Comparison of ENCODE assay signal across 8 cellular contexts in the genomic region with DNA sequence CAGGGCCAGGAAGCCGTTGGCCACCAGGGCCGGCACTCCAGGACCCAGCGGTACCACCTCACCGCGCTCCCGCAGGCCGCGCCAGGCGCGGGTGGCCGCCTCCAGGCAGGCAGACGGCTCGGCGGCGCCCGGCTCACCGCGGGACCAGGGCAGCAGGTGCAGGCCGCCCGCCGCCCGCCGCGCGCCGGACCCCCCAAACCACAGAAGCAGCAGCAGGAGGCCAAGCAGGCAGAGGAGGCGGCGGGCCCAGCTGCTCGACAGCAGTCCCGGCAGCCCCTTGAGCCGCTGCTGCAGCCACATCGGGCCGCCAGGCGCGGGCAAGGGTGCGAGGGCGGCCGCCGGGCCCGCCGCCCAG. TPM values are rescaled to one million over a fixed set of nuclear protein-coding genes. Genes with fewer than 3 reads are reported as not detected.
DNase-seq lines count a peak whose midpoint lies in the region; ATAC-seq and TF ChIP-seq lines count a peak whose summit lies in the region.

No MANE protein-coding gene starts in this region.

- peak; percentile 16 for ATAC-seq in GM21737 (IDR thresholded peaks at IDR 0.05; ENCODE audit: unreplicated experiment)

- no peaks in the 10 kb centered on the region for H3K9me3 ChIP-seq in CD8-positive, alpha-beta memory T cell (ENCODE audit: low read length)
- H3K9me3 ChIP-seq in OCI-LY3 (ENCODE audit: insufficient read depth, low read length) = no peaks in the 10 kb centered on the region
- H3K9me3 ChIP-seq in esophagus squamous epithelium = no peaks in the 10 kb centered on the region

- no peak for TF ChIP-seq POLR2A in esophagus squamous epithelium (IDR thresholded peaks at IDR 0.05)

- no peaks in the 10 kb centered on the region for H3K9me3 Mint-ChIP-seq in CD8-positive, alpha-beta memory T cell

- H3K27ac Mint-ChIP-seq in CD8-positive, alpha-beta memory T cell = peak overlapping the region in 1 of 8 donors; percentile 92

- peaks cover 18% of the 10 kb centered on the region for H3K4me1 ChIP-seq in CD8-positive, alpha-beta memory T cell (ENCODE audit: insufficient read depth, low read length)
- H3K4me1 ChIP-seq in OCI-LY3 (ENCODE audit: low read length) (peaks cover 27% of the 10 kb centered on the region), esophagus squamous epithelium (peaks cover 41 to 87% (median 45%) of the 10 kb centered on the region in 3 donors)

- TF ChIP-seq CTCF in OCI-LY3 (IDR thresholded peaks at IDR 0.05; ENCODE audit: low read depth, low read length) (no peak), esophagus squamous epithelium (IDR thresholded peaks at IDR 0.05) (no peak), retinal pigment epithelial cell (conservative IDR thresholded peaks at IDR 0.05; ENCODE audit: low read depth, low read length) (no peak), GM20000 (IDR thresholded peaks at IDR 0.05; ENCODE audit: extremely low read depth, missing control alignments) (no peak)

- peaks cover 0 to 33% (median 2%) of the 10 kb centered on the region in 3 donors for H3K36me3 Mint-ChIP-seq in CD8-positive, alpha-beta memory T cell

- H3K4me1 Mint-ChIP-seq in CD8-positive, alpha-beta memory T cell = peaks cover 28 to 39% (median 34%) of the 10 kb centered on the region in 3 donors

- peak overlapping the region; percentile 98; the same call in 1 of the 2 replicates for H3K4me2 ChIP-seq in OCI-LY3 (ENCODE audit: low read length)

- no peaks in the 10 kb centered on the region for H3K27me3 ChIP-seq in CD8-positive, alpha-beta memory T cell (ENCODE audit: insufficient read depth, low read length, poor library complexity, severe bottlenecking)
- H3K27me3 ChIP-seq in OCI-LY3 (ENCODE audit: low read depth, low read length) (no peaks in the 10 kb centered on the region), esophagus squamous epithelium (no peaks in the 10 kb centered on the region)

- H3K27me3 Mint-ChIP-seq in CD8-positive, alpha-beta memory T cell = peaks cover 0 to 2% of the 10 kb centered on the region in 2 donors

- peak overlapping the region in 2 of 7 donors; percentile 87 to 96 for H3K4me3 Mint-ChIP-seq in CD8-positive, alpha-beta memory T cell

- H3K9ac ChIP-seq in OCI-LY3 (ENCODE audit: low read length) = peak overlapping the region; percentile 44

- intact Hi-C loops in esophagus squamous epithelium (cut with DNase I) = no loop called here

- POLR2A ChIA-PET in CD8-positive, alpha-beta memory T cell (lab: Charles Lee) = interaction anchor here (1.9 to 2.2 kb wide), 2 partner anchors 15 to 18 kb away, joined by 12 to 28 read pairs; no protein-coding TSS in a partner anchor

- peaks cover 13% of the 10 kb centered on the region; the same call in 1 of the 2 replicates for H4K20me1 ChIP-seq in OCI-LY3 (ENCODE audit: insufficient read depth, low read length)

- peaks cover 11% of the 10 kb centered on the region for H3K36me3 ChIP-seq in CD8-positive, alpha-beta memory T cell (ENCODE audit: insufficient read depth, low read length)
- H3K36me3 ChIP-seq in OCI-LY3 (replicated peaks; ENCODE audit: low read depth, low read length) = no peaks in the 10 kb centered on the region
- peaks cover 5 to 30% (median 10%) of the 10 kb centered on the region in 3 donors for H3K36me3 ChIP-seq in esophagus squamous epithelium

- H2AFZ ChIP-seq in OCI-LY3 (ENCODE audit: low read depth, low read length) = no peak overlapping the region

- no CpG with 5 or more reads among the region's 41 CpGs for WGBS in esophagus squamous epithelium, 2 donors

- peak in 3 of 5 donors; percentile 9 to 15 (median 13) for DNase-seq in CD8-positive, alpha-beta memory T cell
- DNase-seq in esophagus squamous epithelium (lab: John Stamatoyannopoulos, UW) (no peak), retinal pigment epithelial cell (ENCODE audit: low read depth) (no peak), NCI-H1092 treated with DMSO at 0.1 percent for 48 hours (lab: John Stamatoyannopoulos, UW) (no peak), GM20000 (ENCODE audit: low spot score) (no peak), cerebellum (ENCODE audit: low spot score) (no peak)

- no peak overlapping the region for H3K27ac ChIP-seq in CD8-positive, alpha-beta memory T cell (ENCODE audit: low read depth, low read length)
- H3K27ac ChIP-seq in OCI-LY3 (ENCODE audit: low read length) (no peak overlapping the region), esophagus squamous epithelium (peak overlapping the region; percentile 20 to 83 (median 82))

- H3K4me3 ChIP-seq in CD8-positive, alpha-beta memory T cell (ENCODE audit: low read length) = no peak overlapping the region
- peak overlapping the region; percentile 76 for H3K4me3 ChIP-seq in OCI-LY3 (ENCODE audit: low read length)
- peak overlapping the region; percentile 58 to 81 (median 69) for H3K4me3 ChIP-seq in esophagus squamous epithelium
- H3K4me3 ChIP-seq in retinal pigment epithelial cell (ENCODE audit: low read length) = peak overlapping the region; percentile 40

- peaks cover 23% of the 10 kb centered on the region for H3K79me2 ChIP-seq in OCI-LY3 (ENCODE audit: low read length)

- CTCF ChIA-PET in CD8-positive, alpha-beta memory T cell (lab: Charles Lee) = interaction anchor here (2.2 kb wide), 1 partner anchor 18 kb away, joined by 6 read pairs; no protein-coding TSS in a partner anchor

RNA-seq across cellular contexts. Expression of a gene that starts 0.3 kb away (rescaled TPM):
- total RNA-seq in CD8-positive, alpha-beta memory T cell = 10 to 100 TPM; 31.3 to 33.9 TPM
- 63.2 TPM for polyA plus RNA-seq in CD8-positive, alpha-beta memory T cell
- total RNA-seq in esophagus squamous epithelium = 10 to 100 TPM; 40.4 to 50.5 (median 47.9) TPM
- 17.2 TPM for total RNA-seq in cerebellum

RNA-seq across cellular contexts. Expression of a gene that starts 8.6 kb away (rescaled TPM):
- 10 to 100 TPM; 25.8 to 31.0 TPM for total RNA-seq in CD8-positive, alpha-beta memory T cell
- polyA plus RNA-seq in CD8-positive, alpha-beta memory T cell = 9.4 TPM
- total RNA-seq in esophagus squamous epithelium (10 to 100 TPM; 29.8 to 38.1 (median 34.3) TPM), cerebellum (24.5 TPM)

RNA-seq across cellular contexts. Expression of a gene that starts 54.3 kb away (rescaled TPM):
- total RNA-seq in CD8-positive, alpha-beta memory T cell = 10 to 100 TPM; 97.1 to 97.2 TPM
- 40.9 TPM for polyA plus RNA-seq in CD8-positive, alpha-beta memory T cell
- 10 to 100 TPM; 64.4 to 96.9 (median 78.7) TPM for total RNA-seq in esophagus squamous epithelium
- 36.8 TPM for total RNA-seq in cerebellum

Comparison
In these comparisons a context has a peak if more than half of its experiments do, and no peak if none do; other contexts are left out.
1. DNase-seq: peak in CD8-positive, alpha-beta memory T cell (3 of 5); none in esophagus squamous epithelium (single experiment), retinal pigment epithelial cell (single experiment), NCI-H1092 treated with DMSO at 0.1 percent for 48 hours (single experiment), GM20000 (single experiment) and cerebellum (single experiment).
2. H3K27ac ChIP-seq: peak in esophagus squamous epithelium (4 of 4); none in CD8-positive, alpha-beta memory T cell (single experiment) and OCI-LY3 (single experiment).